9 cellular contexts compared by ENCODE assay signal in genomic region chr7:131546583-131547111, GRCh38.
DNase-seq lines count a peak whose midpoint lies in the region; ATAC-seq and TF ChIP-seq lines count a peak whose summit lies in the region.
"Had no signal": no experiment of that assay in that cellular context is flagged by ENCODE, and none has a peak within 500 bp of the region (broad histone marks: within the 10 kb centered on the region; RNA-seq: fewer than 3 reads in every experiment).

No MANE protein-coding gene starts in this region.

- in situ Hi-C loops in KBM-7 (cut with MboI; ENCODE audit: low pct_unique_long_range_greater_than_20kb, low sequenced_read_pairs): no loop called here

- no peak for ATAC-seq in HG02588 (IDR thresholded peaks at IDR 0.05; ENCODE audit: unreplicated experiment)
- ATAC-seq in HG03432 (IDR thresholded peaks at IDR 0.05; ENCODE audit: unreplicated experiment): no peak

- DNase-seq in D341Med (ENCODE audit: low spot score) (peak; percentile 78), KBM-7 (peak; percentile 71), foreskin fibroblast (no peak), anterior cingulate cortex (lab: John Stamatoyannopoulos, UW) (no peak)
- peak; percentile 43 to 55 for DNase-seq in activated CD4-positive, alpha-beta T cell treated with anti-CD3 and anti-CD28 coated beads, Interleukin-2, amount 50 U/mL, for 48 hours
- peak; percentile 34 for DNase-seq in stimulated activated CD4-positive, alpha-beta T cell treated with anti-CD3 and anti-CD28 coated beads, Interleukin-4, amount 100 ng/mL, for 1 hour

- TF ChIP-seq CTCF in foreskin fibroblast (IDR thresholded peaks at IDR 0.05; ENCODE audit: low read depth, low read length): peak; percentile 77

- no peak overlapping the region for H3K4me3 ChIP-seq in foreskin fibroblast (ENCODE audit: low read depth in 1 of 2, low read length in 2 of 2)
- H3K4me3 ChIP-seq: SK-N-MC had no signal

Comparison
In these comparisons a context has a peak if more than half of its experiments do, and no peak if none do; other contexts are left out.
1. DNase-seq: peak in D341Med (single experiment), KBM-7 (single experiment), activated CD4-positive, alpha-beta T cell treated with anti-CD3 and anti-CD28 coated beads, Interleukin-2, amount 50 U/mL, for 48 hours (2 of 2) and stimulated activated CD4-positive, alpha-beta T cell treated with anti-CD3 and anti-CD28 coated beads, Interleukin-4, amount 100 ng/mL, for 1 hour (single experiment); none in foreskin fibroblast (0 of 2) and anterior cingulate cortex (0 of 58).